In genomic region chr12:14948672-14949071, GRCh38 we compare ENCODE assay signal across 8 cellular contexts. TPM values are rescaled to one million over a fixed set of nuclear protein-coding genes. Genes with fewer than 3 reads are reported as not detected.
A peak's percentile ranks its signal among the peaks of the same experiment; 100 is the strongest.
DNase-seq lines count a peak whose midpoint lies in the region; ATAC-seq and TF ChIP-seq lines count a peak whose summit lies in the region.

No MANE protein-coding gene starts in this region.

- H3K27ac ChIP-seq in mesodermal cell (ENCODE audit: low read depth, low read length, severe bottlenecking) (peak overlapping the region; percentile 70), transverse colon (peak overlapping the region; percentile 45 to 79 (median 69))

- in situ Hi-C loops in transverse colon (cut with MboI; ENCODE audit: low pct_ligation_motif_present in 1 of 4, low pct_unique_long_range_greater_than_20kb in 1 of 4, low sequenced_read_pairs in 3 of 4): no loop called here

- peaks cover 83% of the 10 kb centered on the region for H3K36me3 Mint-ChIP-seq in T-helper 2 cell treated with Interferon-gamma antibody and Interleukin-4, amounts not matched to agents 5 μg/mL and 100 μg/mL, for 36 hours (ENCODE audit: low read depth)

- peak overlapping the region; percentile 83 for H3K4me3 Mint-ChIP-seq in T-helper 2 cell treated with Interferon-gamma antibody and Interleukin-4, amounts not matched to agents 5 μg/mL and 100 μg/mL, for 36 hours

- peak; percentile 70 for DNase-seq in GM10248 (ENCODE audit: extremely low spot score)
- DNase-seq in HT1080 (ENCODE audit: low read depth): peak; percentile 78
- peak; percentile 62 for DNase-seq in T-helper 2 cell treated with Interferon-gamma antibody and Interleukin-4, amounts not matched to agents 5 μg/mL and 100 μg/mL, for 36 hours (ENCODE audit: low spot score)
- DNase-seq in effector CD4-positive, alpha-beta T cell: peak; percentile 53
- DNase-seq in transverse colon: peak; percentile 34
- DNase-seq in cortex of kidney (lab: John Stamatoyannopoulos, UW): no peak

- POLR2A ChIA-PET in GM10248 (lab: Yijun Ruan, JAX): no interaction called here

- CTCF ChIA-PET in GM10248 (lab: Yijun Ruan, JAX): interaction anchor here (1.1 to 1.5 kb wide), 4 partner anchors 9 to 47 kb away, joined by 3 to 6 read pairs (median 4); no protein-coding TSS in a partner anchor

- no peak for TF ChIP-seq POLR2A in transverse colon (IDR thresholded peaks at IDR 0.05)

- intact Hi-C loops in transverse colon (cut with DNase I; ENCODE audit: low total_unique reads): no loop called here

- peaks cover 5% of the 10 kb centered on the region for H3K36me3 ChIP-seq in mesodermal cell (ENCODE audit: control insufficient read depth, insufficient read depth, low read length)
- no peaks in the 10 kb centered on the region for H3K36me3 ChIP-seq in transverse colon

- WGBS in mesodermal cell (ENCODE audit: insufficient coverage in 2 of 2), 2 experiments: 95 to 100% methylated on average over 1 to 2 of the region's 3 CpGs
- 24 to 30% methylated on average over 2 to 3 of the region's 3 CpGs for WGBS in transverse colon (ENCODE audit: low coverage in 1 of 2), 2 donors

- ATAC-seq in GM21447 (IDR thresholded peaks at IDR 0.05; ENCODE audit: unreplicated experiment): peak; percentile 88

- peaks cover 40% of the 10 kb centered on the region for H3K4me1 ChIP-seq in mesodermal cell (ENCODE audit: control insufficient read depth, insufficient read depth, low read length, poor library complexity, severe bottlenecking)
- peaks cover 18 to 75% (median 29%) of the 10 kb centered on the region in 4 donors for H3K4me1 ChIP-seq in transverse colon

- H3K4me3 ChIP-seq in mesodermal cell (ENCODE audit: extremely low read depth, insufficient read depth, low read length, poor library complexity, severe bottlenecking) (no peak overlapping the region), transverse colon (no peak overlapping the region)

- H3K27me3 ChIP-seq in transverse colon: no peaks in the 10 kb centered on the region

- H3K27me3 Mint-ChIP-seq in T-helper 2 cell treated with Interferon-gamma antibody and Interleukin-4, amounts not matched to agents 5 μg/mL and 100 μg/mL, for 36 hours (ENCODE audit: low read depth): no peaks in the 10 kb centered on the region

- H3K9me3 ChIP-seq in mesodermal cell (ENCODE audit: control insufficient read depth, low read length) (no peaks in the 10 kb centered on the region), transverse colon (no peaks in the 10 kb centered on the region)

- peaks cover 71% of the 10 kb centered on the region for H3K4me1 Mint-ChIP-seq in T-helper 2 cell treated with Interferon-gamma antibody and Interleukin-4, amounts not matched to agents 5 μg/mL and 100 μg/mL, for 36 hours (ENCODE audit: low read depth)

- TF ChIP-seq EP300 in transverse colon (IDR thresholded peaks at IDR 0.05; ENCODE audit: low read depth): no peak

- TF ChIP-seq CTCF in GM10248 (IDR thresholded peaks at IDR 0.05; ENCODE audit: control extremely low read depth, extremely low read depth, low read depth, missing control alignments) (no peak), transverse colon (IDR thresholded peaks at IDR 0.05) (no peak)

- peak overlapping the region; percentile 91 for H3K27ac Mint-ChIP-seq in T-helper 2 cell treated with Interferon-gamma antibody and Interleukin-4, amounts not matched to agents 5 μg/mL and 100 μg/mL, for 36 hours

- H3K9me3 Mint-ChIP-seq in T-helper 2 cell treated with Interferon-gamma antibody and Interleukin-4, amounts not matched to agents 5 μg/mL and 100 μg/mL, for 36 hours: no peaks in the 10 kb centered on the region

RNA-seq across cellular contexts. Expression of gene ERP27, which starts 10.3 kb away (rescaled TPM):
- total RNA-seq in HT1080 (2014; rRNA removed; shearing (Covaris generic)): 0.03 TPM in 1 of 2 replicates, not detected in the other
- polyA plus RNA-seq in HT1080 (2015; cell fraction: cytosol; rRNA removed): 0.11 TPM in 1 of 2 replicates, not detected in the other
- polyA plus RNA-seq in HT1080 (2015; cell fraction: nucleus; rRNA removed): not detected in 2 replicates
- 1.2 TPM for polyA plus RNA-seq in mesodermal cell (2013, experiment 1 of 2)
- polyA plus RNA-seq in mesodermal cell (2013, experiment 2 of 2): 0.91 TPM
- total RNA-seq in transverse colon: 1 to 10 TPM in 1 of 4 donors, under 1 TPM in 1, not detected in 2; 0.64 to 2.6 TPM

RNA-seq across cellular contexts. Expression of gene ARHGDIB, which starts 12.7 kb away (rescaled TPM):
- total RNA-seq in HT1080 (2014; rRNA removed; shearing (Covaris generic)): 140 and 167 TPM in 2 replicates
- 119 and 121 TPM in 2 replicates for polyA plus RNA-seq in HT1080 (2015; cell fraction: cytosol; rRNA removed)
- polyA plus RNA-seq in HT1080 (2015; cell fraction: nucleus; rRNA removed): 54.1 and 70.9 TPM in 2 replicates
- 77.2 TPM for polyA plus RNA-seq in mesodermal cell (2013, experiment 1 of 2)
- 63.5 TPM for polyA plus RNA-seq in mesodermal cell (2013, experiment 2 of 2)
- 10 to 100 TPM; 36.7 to 69.5 (median 48.3) TPM for total RNA-seq in transverse colon

RNA-seq across cellular contexts. Expression of gene PDE6H, which starts 24.2 kb away (rescaled TPM):
- not detected in 2 replicates for total RNA-seq in HT1080 (2014; rRNA removed; shearing (Covaris generic))
- not detected in 2 replicates for polyA plus RNA-seq in HT1080 (2015; cell fraction: cytosol; rRNA removed)
- polyA plus RNA-seq in HT1080 (2015; cell fraction: nucleus; rRNA removed): not detected in 2 replicates
- polyA plus RNA-seq in mesodermal cell (2013, experiment 1 of 2): not detected
- polyA plus RNA-seq in mesodermal cell (2013, experiment 2 of 2): not detected
- total RNA-seq in transverse colon: not detected
